ENCODE assay signal across 1 cellular context in the genomic region with DNA sequence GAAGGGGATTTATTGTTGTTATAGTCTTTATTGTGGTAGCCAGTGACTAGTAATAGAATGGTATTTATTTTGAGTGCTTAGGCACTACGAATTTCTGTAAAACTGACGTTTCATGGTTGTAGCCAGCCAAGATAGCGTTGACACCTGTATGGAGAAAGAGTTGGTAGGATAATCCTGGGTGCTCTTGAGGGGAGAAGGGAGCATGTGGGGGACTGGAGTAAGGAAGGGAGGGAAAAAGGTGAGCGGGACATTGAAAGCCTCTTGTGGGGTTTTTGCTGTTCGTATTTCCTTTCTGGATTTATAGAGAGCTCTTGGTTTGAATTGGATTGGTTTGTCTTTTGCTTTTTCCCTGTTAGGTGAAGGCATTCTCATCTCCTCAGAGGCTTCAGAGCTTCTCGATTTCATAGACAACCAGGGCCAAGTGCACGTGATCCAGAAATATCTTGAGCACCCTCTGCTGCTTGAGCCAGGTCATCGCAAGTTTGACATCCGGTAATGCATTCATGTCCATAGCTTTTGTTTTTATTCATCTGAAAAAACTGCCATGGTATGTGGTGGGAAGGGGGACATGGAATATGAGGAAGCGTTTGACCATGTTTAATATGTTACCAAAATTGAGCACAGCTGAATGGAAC.
TF ChIP-seq lines count a peak whose summit lies in the region.

No MANE protein-coding gene starts in this region.

TF ChIP-seq in HepG2, 621 proteins besides CTCF, POLR2A, EP300 and RAD21:
- peak; percentile 84 for TF ChIP-seq BHLHE40 (IDR thresholded peaks at IDR 0.05; ENCODE audit: low read length)
- TF ChIP-seq, protein P1, sequence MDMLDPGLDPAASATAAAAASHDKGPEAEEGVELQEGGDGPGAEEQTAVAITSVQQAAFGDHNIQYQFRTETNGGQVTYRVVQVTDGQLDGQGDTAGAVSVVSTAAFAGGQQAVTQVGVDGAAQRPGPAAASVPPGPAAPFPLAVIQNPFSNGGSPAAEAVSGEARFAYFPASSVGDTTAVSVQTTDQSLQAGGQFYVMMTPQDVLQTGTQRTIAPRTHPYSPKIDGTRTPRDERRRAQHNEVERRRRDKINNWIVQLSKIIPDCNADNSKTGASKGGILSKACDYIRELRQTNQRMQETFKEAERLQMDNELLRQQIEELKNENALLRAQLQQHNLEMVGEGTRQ (IDR thresholded peaks at IDR 0.05; ENCODE audit: low read depth, low read length) = 0 out of 2 replicates have a peak, but pooled peaks have one; percentile 19
- TF ChIP-seq, protein P1 (CRISPR knock-in tag; IDR thresholded peaks at IDR 0.05; ENCODE audit: borderline replicate concordance) = peak; percentile 29; the same call in 1 of the 2 replicates
- TF ChIP-seq, protein P2, sequence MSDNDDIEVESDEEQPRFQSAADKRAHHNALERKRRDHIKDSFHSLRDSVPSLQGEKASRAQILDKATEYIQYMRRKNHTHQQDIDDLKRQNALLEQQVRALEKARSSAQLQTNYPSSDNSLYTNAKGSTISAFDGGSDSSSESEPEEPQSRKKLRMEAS (IDR thresholded peaks at IDR 0.05) = 0 out of 2 replicates have a peak, but pooled peaks have one; percentile 17
- TF ChIP-seq, protein P3, sequence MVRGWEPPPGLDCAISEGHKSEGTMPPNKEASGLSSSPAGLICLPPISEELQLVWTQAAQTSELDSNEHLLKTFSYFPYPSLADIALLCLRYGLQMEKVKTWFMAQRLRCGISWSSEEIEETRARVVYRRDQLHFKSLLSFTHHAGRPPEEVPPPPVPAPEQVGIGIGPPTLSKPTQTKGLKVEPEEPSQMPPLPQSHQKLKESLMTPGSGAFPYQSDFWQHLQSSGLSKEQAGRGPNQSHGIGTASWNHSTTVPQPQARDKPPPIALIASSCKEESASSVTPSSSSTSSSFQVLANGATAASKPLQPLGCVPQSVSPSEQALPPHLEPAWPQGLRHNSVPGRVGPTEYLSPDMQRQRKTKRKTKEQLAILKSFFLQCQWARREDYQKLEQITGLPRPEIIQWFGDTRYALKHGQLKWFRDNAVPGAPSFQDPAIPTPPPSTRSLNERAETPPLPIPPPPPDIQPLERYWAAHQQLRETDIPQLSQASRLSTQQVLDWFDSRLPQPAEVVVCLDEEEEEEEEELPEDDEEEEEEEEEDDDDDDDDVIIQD (CRISPR knock-in tag; IDR thresholded peaks at IDR 0.05; ENCODE audit: low read depth) = peak; percentile 61; the same call in 1 of the 2 replicates
- TF ChIP-seq, protein P4, sequence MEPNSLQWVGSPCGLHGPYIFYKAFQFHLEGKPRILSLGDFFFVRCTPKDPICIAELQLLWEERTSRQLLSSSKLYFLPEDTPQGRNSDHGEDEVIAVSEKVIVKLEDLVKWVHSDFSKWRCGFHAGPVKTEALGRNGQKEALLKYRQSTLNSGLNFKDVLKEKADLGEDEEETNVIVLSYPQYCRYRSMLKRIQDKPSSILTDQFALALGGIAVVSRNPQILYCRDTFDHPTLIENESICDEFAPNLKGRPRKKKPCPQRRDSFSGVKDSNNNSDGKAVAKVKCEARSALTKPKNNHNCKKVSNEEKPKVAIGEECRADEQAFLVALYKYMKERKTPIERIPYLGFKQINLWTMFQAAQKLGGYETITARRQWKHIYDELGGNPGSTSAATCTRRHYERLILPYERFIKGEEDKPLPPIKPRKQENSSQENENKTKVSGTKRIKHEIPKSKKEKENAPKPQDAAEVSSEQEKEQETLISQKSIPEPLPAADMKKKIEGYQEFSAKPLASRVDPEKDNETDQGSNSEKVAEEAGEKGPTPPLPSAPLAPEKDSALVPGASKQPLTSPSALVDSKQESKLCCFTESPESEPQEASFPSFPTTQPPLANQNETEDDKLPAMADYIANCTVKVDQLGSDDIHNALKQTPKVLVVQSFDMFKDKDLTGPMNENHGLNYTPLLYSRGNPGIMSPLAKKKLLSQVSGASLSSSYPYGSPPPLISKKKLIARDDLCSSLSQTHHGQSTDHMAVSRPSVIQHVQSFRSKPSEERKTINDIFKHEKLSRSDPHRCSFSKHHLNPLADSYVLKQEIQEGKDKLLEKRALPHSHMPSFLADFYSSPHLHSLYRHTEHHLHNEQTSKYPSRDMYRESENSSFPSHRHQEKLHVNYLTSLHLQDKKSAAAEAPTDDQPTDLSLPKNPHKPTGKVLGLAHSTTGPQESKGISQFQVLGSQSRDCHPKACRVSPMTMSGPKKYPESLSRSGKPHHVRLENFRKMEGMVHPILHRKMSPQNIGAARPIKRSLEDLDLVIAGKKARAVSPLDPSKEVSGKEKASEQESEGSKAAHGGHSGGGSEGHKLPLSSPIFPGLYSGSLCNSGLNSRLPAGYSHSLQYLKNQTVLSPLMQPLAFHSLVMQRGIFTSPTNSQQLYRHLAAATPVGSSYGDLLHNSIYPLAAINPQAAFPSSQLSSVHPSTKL (CRISPR knock-in tag; IDR thresholded peaks at IDR 0.05) = 0 out of 2 replicates have a peak, but pooled peaks have one; percentile 12
- peak; percentile 47; the same call in 1 of the 2 replicates for TF ChIP-seq ZMYM4 (CRISPR knock-in tag; IDR thresholded peaks at IDR 0.05)
- TF ChIP-seq, protein P5, sequence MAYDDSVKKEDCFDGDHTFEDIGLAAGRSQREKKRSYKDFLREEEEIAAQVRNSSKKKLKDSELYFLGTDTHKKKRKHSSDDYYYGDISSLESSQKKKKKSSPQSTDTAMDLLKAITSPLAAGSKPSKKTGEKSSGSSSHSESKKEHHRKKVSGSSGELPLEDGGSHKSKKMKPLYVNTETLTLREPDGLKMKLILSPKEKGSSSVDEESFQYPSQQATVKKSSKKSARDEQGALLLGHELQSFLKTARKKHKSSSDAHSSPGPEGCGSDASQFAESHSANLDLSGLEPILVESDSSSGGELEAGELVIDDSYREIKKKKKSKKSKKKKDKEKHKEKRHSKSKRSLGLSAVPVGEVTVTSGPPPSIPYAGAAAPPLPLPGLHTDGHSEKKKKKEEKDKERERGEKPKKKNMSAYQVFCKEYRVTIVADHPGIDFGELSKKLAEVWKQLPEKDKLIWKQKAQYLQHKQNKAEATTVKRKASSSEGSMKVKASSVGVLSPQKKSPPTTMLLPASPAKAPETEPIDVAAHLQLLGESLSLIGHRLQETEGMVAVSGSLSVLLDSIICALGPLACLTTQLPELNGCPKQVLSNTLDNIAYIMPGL (CRISPR knock-in tag; IDR thresholded peaks at IDR 0.05; ENCODE audit: borderline replicate concordance in 1 of 2, low read depth in 1 of 2) = 0 out of 4 replicates have a peak, but pooled peaks of 1 of the 2 experiments have one; percentile 19
- peak; percentile 74 for TF ChIP-seq STAG1 (CRISPR knock-in tag; IDR thresholded peaks at IDR 0.05)
- TF ChIP-seq SAP130 (CRISPR knock-in tag; IDR thresholded peaks at IDR 0.05; ENCODE audit: low read depth) = 0 out of 2 replicates have a peak, but pooled peaks have one; percentile 34
- TF ChIP-seq HNRNPK (IDR thresholded peaks at IDR 0.05; ENCODE audit: low read depth, low read length, poor library complexity, severe bottlenecking) = peak; percentile 14
- TF ChIP-seq, protein P6, sequence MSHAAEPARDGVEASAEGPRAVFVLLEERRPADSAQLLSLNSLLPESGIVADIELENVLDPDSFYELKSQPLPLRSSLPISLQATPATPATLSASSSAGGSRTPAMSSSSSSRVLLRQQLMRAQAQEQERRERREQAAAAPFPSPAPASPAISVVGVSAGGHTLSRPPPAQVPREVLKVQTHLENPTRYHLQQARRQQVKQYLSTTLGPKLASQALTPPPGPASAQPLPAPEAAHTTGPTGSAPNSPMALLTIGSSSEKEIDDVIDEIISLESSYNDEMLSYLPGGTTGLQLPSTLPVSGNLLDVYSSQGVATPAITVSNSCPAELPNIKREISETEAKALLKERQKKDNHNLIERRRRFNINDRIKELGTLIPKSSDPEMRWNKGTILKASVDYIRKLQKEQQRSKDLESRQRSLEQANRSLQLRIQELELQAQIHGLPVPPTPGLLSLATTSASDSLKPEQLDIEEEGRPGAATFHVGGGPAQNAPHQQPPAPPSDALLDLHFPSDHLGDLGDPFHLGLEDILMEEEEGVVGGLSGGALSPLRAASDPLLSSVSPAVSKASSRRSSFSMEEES (CRISPR knock-in tag; IDR thresholded peaks at IDR 0.05) = 0 out of 2 replicates have a peak, but pooled peaks have one; percentile 34
- TF ChIP-seq SMC3 (IDR thresholded peaks at IDR 0.05; ENCODE audit: low read length) = peak; percentile 62; the same call in 1 of the 2 replicates
